Comparison of ENCODE assay signal across 8 cellular contexts in genomic region chr15:92277776-92278175, GRCh38.
DNase-seq lines count a peak whose midpoint lies in the region; ATAC-seq and TF ChIP-seq lines count a peak whose summit lies in the region.

No MANE protein-coding gene starts in this region.

- H3K23ac ChIP-seq in neuronal stem cell (ENCODE audit: low read depth, low read length, poor library complexity), result no peak overlapping the region

- H3K4ac ChIP-seq in neuronal stem cell (ENCODE audit: low read length), result no peak overlapping the region

- WGBS in neuronal stem cell (ENCODE audit: extremely low coverage in 2 of 2, insufficient read length in 2 of 2, insufficient replicate concordance in 1 of 2), 2 donors, result no CpG with 5 or more reads among the region's 1 CpG

- no peak overlapping the region for H3K9ac ChIP-seq in neuronal stem cell (ENCODE audit: low read depth, low read length, poor library complexity)

- H3K4me1 ChIP-seq in BE2C (no peaks in the 10 kb centered on the region), neuronal stem cell (ENCODE audit: control insufficient read depth in 2 of 2, insufficient read depth in 1 of 2, low read depth in 1 of 2, low read length in 2 of 2) (no peaks in the 10 kb centered on the region)

- H3K4me3 ChIP-seq in BE2C (ENCODE audit: low read depth, low read length) (no peak overlapping the region), neuronal stem cell (ENCODE audit: low read length in 2 of 2) (no peak overlapping the region)

- H3K27me3 ChIP-seq in BE2C (no peaks in the 10 kb centered on the region), neuronal stem cell (ENCODE audit: control insufficient read depth in 3 of 3, insufficient read depth in 3 of 3, low read depth in 1 of 3, low read length in 3 of 3) (no peaks in the 10 kb centered on the region)

- no peak overlapping the region for H2BK15ac ChIP-seq in neuronal stem cell (ENCODE audit: low read length)

- intact Hi-C loops in head of caudate nucleus (cut with DNase I), result no loop called here

- TF ChIP-seq CTCF in BE2C (IDR thresholded peaks at IDR 0.05; ENCODE audit: low read depth, low read length) (peak; percentile 52), GM12874 (IDR thresholded peaks at IDR 0.05; ENCODE audit: insufficient read depth, low read depth, low read length) (0 out of 2 replicates have a peak, but pooled peaks have one; percentile 46)

- no peak for ATAC-seq in GM18520 (IDR thresholded peaks at IDR 0.05; ENCODE audit: unreplicated experiment)
- ATAC-seq in HG02840 (IDR thresholded peaks at IDR 0.05; ENCODE audit: low FRiP score, unreplicated experiment), result no peak

- peak; percentile 26 for DNase-seq in BE2C
- DNase-seq in NCI-H226, result peak; percentile 12
- peak in 26 of 42 donors; percentile 4 to 59 (median 20) for DNase-seq in head of caudate nucleus
- DNase-seq in NCI-H1930 (lab: John Stamatoyannopoulos, UW), result no peak
- DNase-seq in neuronal stem cell (ENCODE audit: low spot score), result no peak

- no peak overlapping the region for H2AK5ac ChIP-seq in neuronal stem cell (ENCODE audit: low read depth, low read length)

- H3K9me3 ChIP-seq in BE2C, result no peaks in the 10 kb centered on the region
- no peaks in the 10 kb centered on the region for H3K9me3 ChIP-seq in neuronal stem cell (replicated peaks in 1 of 2; ENCODE audit: control insufficient read depth in 2 of 2, insufficient read depth in 1 of 2, low read depth in 1 of 2, low read length in 2 of 2)

- H3K27ac ChIP-seq in neuronal stem cell (replicated peaks; ENCODE audit: low read length), result no peak overlapping the region

- H2BK12ac ChIP-seq in neuronal stem cell (ENCODE audit: low read length), result no peak overlapping the region

- no peak overlapping the region for H3K14ac ChIP-seq in neuronal stem cell (ENCODE audit: low read length)

- no peak overlapping the region for H4K91ac ChIP-seq in neuronal stem cell (ENCODE audit: low read depth, low read length, poor library complexity)

- H2AFZ ChIP-seq in neuronal stem cell (ENCODE audit: low read length), result no peak overlapping the region

- no peak overlapping the region for H2BK120ac ChIP-seq in neuronal stem cell (ENCODE audit: low read depth, low read length)

- no peak overlapping the region for H3K18ac ChIP-seq in neuronal stem cell (ENCODE audit: low read length)

- no peak overlapping the region for H4K8ac ChIP-seq in neuronal stem cell (ENCODE audit: low read depth, low read length)

- no peak overlapping the region for H3K4me2 ChIP-seq in neuronal stem cell (ENCODE audit: insufficient read depth, low read length, poor library complexity, severe bottlenecking)

- H3K79me1 ChIP-seq in neuronal stem cell (ENCODE audit: low read depth, low read length), result no peaks in the 10 kb centered on the region

- H2BK5ac ChIP-seq in neuronal stem cell (ENCODE audit: low read length), result no peak overlapping the region

- H3K36me3 ChIP-seq in BE2C (no peaks in the 10 kb centered on the region), neuronal stem cell (replicated peaks in 1 of 2; ENCODE audit: control insufficient read depth in 2 of 2, insufficient read depth in 2 of 2, low read length in 2 of 2) (no peaks in the 10 kb centered on the region)

Comparison
In these comparisons a context has a peak if more than half of its experiments do, and no peak if none do; other contexts are left out.
1. DNase-seq: peak in BE2C (single experiment), NCI-H226 (single experiment) and head of caudate nucleus (26 of 42); none in NCI-H1930 (0 of 2) and neuronal stem cell (single experiment).